In genomic region chr5:138464018-138464387, GRCh38 we compare ENCODE assay signal across 8 cellular contexts. TPM values are rescaled to one million over a fixed set of nuclear protein-coding genes. Genes with fewer than 3 reads are reported as not detected.
DNase-seq lines count a peak whose midpoint lies in the region; ATAC-seq, FAIRE-seq and TF ChIP-seq lines count a peak whose summit lies in the region.

No MANE protein-coding gene starts in this region.

- 0 to 1% (median 0%) methylated on average over 20 to 34 of the region's 34 CpGs for WGBS in psoas muscle, 3 donors

- FAIRE-seq in GM12891 (lab: Jason Lieb, UNC) (no peak), urothelium cell line (lab: Jason Lieb, UNC) (no peak)

- H3K4me1 ChIP-seq in psoas muscle = peaks cover 5% of the 10 kb centered on the region

- no peaks in the 10 kb centered on the region for H3K27me3 ChIP-seq in psoas muscle (ENCODE audit: insufficient read depth in 3 of 3, low read length in 2 of 3)

- peaks cover 4 to 6% of the 10 kb centered on the region in 2 donors for H3K36me3 ChIP-seq in psoas muscle (ENCODE audit: insufficient read depth in 1 of 2, low read depth in 1 of 2)

- peak overlapping the region; percentile 93 for H3K4me3 ChIP-seq in psoas muscle

- H3K9me3 ChIP-seq in psoas muscle = no peaks in the 10 kb centered on the region

- intact Hi-C loops in left ventricle myocardium superior (cut with micrococcal nuclease) (no loop called here), psoas muscle (cut with DNase I) (loop anchor here in 1 of 2 donors (1.0 kb wide), 2 partner anchors 39 to 78 kb away; no protein-coding TSS in a partner anchor)

- DNase-seq in GM12891 (ENCODE audit: insufficient read length, low spot score) (peak; percentile 96), NCI-H1417 (lab: John Stamatoyannopoulos, UW) (peak; percentile 87 to 91 (median 91)), T follicular helper cell (ENCODE audit: low read depth) (peak; percentile 88), amniotic epithelial cell (ENCODE audit: low read depth) (peak; percentile 92), left ventricle myocardium superior (peak; percentile 98), psoas muscle (peak; percentile 97 to 99), urothelium cell line (ENCODE audit: low spot score) (peak; percentile 92)

- TF ChIP-seq CTCF in psoas muscle (IDR thresholded peaks at IDR 0.05) = peak; percentile 90

- peak overlapping the region; percentile 99 for H3K27ac ChIP-seq in psoas muscle

- peak; percentile 40; the same call in 1 of the 2 replicates for TF ChIP-seq POLR2A in GM12891 (IDR thresholded peaks at IDR 0.05; ENCODE audit: low read depth, low read length)

- peak; percentile 37 for ATAC-seq in HG02763 (IDR thresholded peaks at IDR 0.05; ENCODE audit: unreplicated experiment)
- ATAC-seq in left ventricle myocardium superior = peak; percentile 82
- ATAC-seq in psoas muscle = peak; percentile 69 to 82 (median 74)

TF ChIP-seq in GM12891, 5 proteins besides CTCF, POLR2A, EP300 and RAD21:
- TF ChIP-seq TAF1 (IDR thresholded peaks at IDR 0.05; ENCODE audit: low read depth, low read length) = peak; percentile 24; the same call in 1 of the 2 replicates
- TF ChIP-seq POLR2AphosphoS5 (IDR thresholded peaks at IDR 0.05; ENCODE audit: low read depth, low read length) = 0 out of 2 replicates have a peak, but pooled peaks have one; percentile 2
- no peak for TF ChIP-seq PAX5 (IDR thresholded peaks at IDR 0.05; ENCODE audit: insufficient read depth, low read length, severe bottlenecking)

RNA-seq across cellular contexts. Expression of gene EGR1, which starts 1.3 kb away (rescaled TPM):
- polyA plus RNA-seq in GM12891 (2012; ENCODE audit: low read depth, missing spikeins) = 21.4 TPM
- total RNA-seq in left ventricle myocardium superior = 6.4 TPM
- total RNA-seq in psoas muscle = 100 to 1,000 TPM in 2 of 4 donors, 10 to 100 TPM in 1, 1 to 10 TPM in 1; 10.0 to 171 (median 74.8) TPM
- 100 to 1,000 TPM in 1 of 3 donors, 10 to 100 TPM in 2; 12.0 to 168 (median 14.9) TPM for polyA plus RNA-seq in psoas muscle

RNA-seq across cellular contexts. Expression of gene REEP2, which starts 25.1 kb away (rescaled TPM):
- 2.9 TPM for polyA plus RNA-seq in GM12891 (2012; ENCODE audit: low read depth, missing spikeins)
- 6.3 TPM for total RNA-seq in left ventricle myocardium superior
- 1 to 10 TPM; 1.3 to 6.6 (median 3.1) TPM for total RNA-seq in psoas muscle
- 1 to 10 TPM in 2 of 3 donors, under 1 TPM in 1; 0.85 to 3.4 (median 1.5) TPM for polyA plus RNA-seq in psoas muscle

Comparison
In these comparisons a context has a peak if more than half of its experiments do, and no peak if none do; other contexts are left out.
1. Peak in every context shown above with its lines: DNase-seq, ATAC-seq, H3K4me3 ChIP-seq and H3K27ac ChIP-seq.